In the genomic region with DNA sequence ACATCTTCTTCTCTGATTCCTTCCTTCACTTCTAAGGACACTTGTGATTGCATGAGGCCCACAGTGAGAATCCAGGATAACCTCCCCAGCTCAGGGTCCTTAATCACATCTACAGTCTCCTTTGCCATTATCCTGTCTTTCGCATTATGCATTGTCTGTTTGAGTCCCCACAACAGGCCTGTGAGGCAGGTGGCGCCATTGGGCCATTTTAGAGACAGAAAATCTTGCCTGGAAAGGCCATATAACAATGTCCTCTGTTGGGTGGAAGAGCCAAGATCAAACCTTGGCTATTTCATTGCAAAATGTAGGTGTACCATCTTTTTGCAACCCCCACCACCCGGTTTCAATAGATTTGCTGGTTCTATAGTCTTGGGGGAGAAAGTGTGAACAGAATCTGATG, we compare ENCODE assay signal across 9 cellular contexts. TPM values are rescaled to one million over a fixed set of nuclear protein-coding genes. Genes with fewer than 3 reads are reported as not detected.
DNase-seq lines count a peak whose midpoint lies in the region; ATAC-seq and TF ChIP-seq lines count a peak whose summit lies in the region.
"Had no signal": no experiment of that assay in that cellular context is flagged by ENCODE, and none has a peak within 500 bp of the region (broad histone marks: within the 10 kb centered on the region; RNA-seq: fewer than 3 reads in every experiment).

No MANE protein-coding gene starts in this region.

- H4K20me1 ChIP-seq in KMS-11 (ENCODE audit: insufficient read depth) = no peaks in the 10 kb centered on the region

- no peaks in the 10 kb centered on the region for H3K27me3 ChIP-seq in CD4-positive, alpha-beta memory T cell (ENCODE audit: insufficient read depth, low read length)
- H3K27me3 ChIP-seq in KMS-11 (ENCODE audit: insufficient read depth, low read depth) = no peaks in the 10 kb centered on the region
- H3K27me3 ChIP-seq in kidney epithelial cell (ENCODE audit: control insufficient read depth, insufficient read depth, low read length) = no peaks in the 10 kb centered on the region

- H3K4me3 ChIP-seq in CD4-positive, alpha-beta memory T cell (ENCODE audit: low read length in 2 of 2) = no peak overlapping the region
- H3K4me3 ChIP-seq in KMS-11 (IDR thresholded peaks at IDR 0.05; ENCODE audit: insufficient read depth, low read depth, low read length) = no peak overlapping the region
- no peak overlapping the region for H3K4me3 ChIP-seq in kidney epithelial cell (ENCODE audit: low read depth, low read length)
- H3K4me3 ChIP-seq: SJSA1 had no signal

- no peaks in the 10 kb centered on the region for H3K79me2 ChIP-seq in KMS-11 (ENCODE audit: insufficient read depth, low read depth)

- H3K4me1 Mint-ChIP-seq in CD4-positive, alpha-beta memory T cell = no peaks in the 10 kb centered on the region
- no peaks in the 10 kb centered on the region for H3K4me1 Mint-ChIP-seq in MCF 10A (ENCODE audit: insufficient read depth, unreplicated experiment)

- POLR2A ChIA-PET in CD4-positive, alpha-beta memory T cell (lab: Charles Lee; ENCODE audit: partially characterized antibody) = no interaction called here
- POLR2A ChIA-PET in MCF 10A (lab: Yijun Ruan, JAX) = no interaction called here

- H3K36me3 ChIP-seq in CD4-positive, alpha-beta memory T cell (ENCODE audit: insufficient read depth, low read length) = no peaks in the 10 kb centered on the region
- H3K36me3 ChIP-seq in KMS-11 (ENCODE audit: insufficient read depth) = no peaks in the 10 kb centered on the region; the same call in 1 of the 2 replicates
- no peaks in the 10 kb centered on the region for H3K36me3 ChIP-seq in kidney epithelial cell (ENCODE audit: control insufficient read depth, insufficient read depth, low read length)
- H3K36me3 ChIP-seq: SJSA1 had no signal

- no peak overlapping the region for H2AFZ ChIP-seq in KMS-11 (ENCODE audit: low read depth)

- no peaks in the 10 kb centered on the region for H3K9me3 Mint-ChIP-seq in CD4-positive, alpha-beta memory T cell
- H3K9me3 Mint-ChIP-seq in MCF 10A (ENCODE audit: unreplicated experiment) = no peaks in the 10 kb centered on the region

- peak; percentile 75 for TF ChIP-seq CTCF in KMS-11 (conservative IDR thresholded peaks at IDR 0.05; ENCODE audit: low read depth, low read length)
- peak; percentile 53 for TF ChIP-seq CTCF in MCF 10A (IDR thresholded peaks at IDR 0.05; ENCODE audit: unreplicated experiment)
- peak; percentile 75 for TF ChIP-seq CTCF in kidney epithelial cell (IDR thresholded peaks at IDR 0.05; ENCODE audit: insufficient read depth, low read length, poor library complexity, severe bottlenecking)

- DNase-seq in CD4-positive, alpha-beta memory T cell = peak; percentile 48 to 64 (median 57)
- peak; percentile 76 for DNase-seq in UCSD-AML1 (lab: John Stamatoyannopoulos, UW; ENCODE audit: unreplicated experiment)
- DNase-seq in MCF 10A (ENCODE audit: unreplicated experiment) = peak; percentile 69
- no peak for DNase-seq in kidney epithelial cell (ENCODE audit: low read depth)
- peak; percentile 36 to 37 for DNase-seq in stimulated activated CD4-positive, alpha-beta T cell treated with anti-CD3 and anti-CD28 coated beads, Interleukin-4, amount 100 ng/mL, for 48 hours (ENCODE audit: low read depth in 2 of 2)

- no peaks in the 10 kb centered on the region for H3K9me3 ChIP-seq in CD4-positive, alpha-beta memory T cell (ENCODE audit: control insufficient read depth in 1 of 2, low read length in 2 of 2)
- H3K9me3 ChIP-seq: SJSA1 had no signal

- CTCF ChIA-PET in CD4-positive, alpha-beta memory T cell (lab: Charles Lee; ENCODE audit: partially characterized antibody) = interaction anchor here (0.8 to 5.2 kb wide), 10 partner anchors 11 to 207 kb away, joined by 3 to 27 read pairs (median 4); a partner anchor contains a TSS
- CTCF ChIA-PET in MCF 10A (lab: Yijun Ruan, JAX) = interaction anchor here (0.6 to 2.9 kb wide), 10 partner anchors 8 to 1126 kb away, joined by 3 to 29 read pairs (median 4); a partner anchor contains a TSS

- no peaks in the 10 kb centered on the region for H3K36me3 Mint-ChIP-seq in CD4-positive, alpha-beta memory T cell
- no peaks in the 10 kb centered on the region for H3K36me3 Mint-ChIP-seq in MCF 10A (ENCODE audit: insufficient read depth, unreplicated experiment)

- ATAC-seq in GM19351 (IDR thresholded peaks at IDR 0.05; ENCODE audit: unreplicated experiment) = peak; percentile 91
- no peak for ATAC-seq in HG03342 (IDR thresholded peaks at IDR 0.05; ENCODE audit: unreplicated experiment)

- H3K27me3 Mint-ChIP-seq in CD4-positive, alpha-beta memory T cell = peaks cover 1 to 11% of the 10 kb centered on the region in 2 donors
- H3K27me3 Mint-ChIP-seq in MCF 10A (ENCODE audit: insufficient read depth, unreplicated experiment) = no peaks in the 10 kb centered on the region

- H3K9ac ChIP-seq in KMS-11 = no peak overlapping the region

- intact Hi-C loops in CD4-positive, alpha-beta memory T cell (cut with micrococcal nuclease) = loop anchor here (1.0 kb wide), 1 partner anchor 195 kb away; no protein-coding TSS in a partner anchor
- intact Hi-C loops in MCF 10A (cut with micrococcal nuclease) = loop anchor here (1.0 kb wide), 1 partner anchor 195 kb away; no protein-coding TSS in a partner anchor

- no peak overlapping the region for H3K4me3 Mint-ChIP-seq in CD4-positive, alpha-beta memory T cell
- H3K4me3 Mint-ChIP-seq in MCF 10A (ENCODE audit: unreplicated experiment) = no peak overlapping the region

- no peak overlapping the region for H3K4me2 ChIP-seq in KMS-11

- no peak overlapping the region for H3K27ac ChIP-seq in CD4-positive, alpha-beta memory T cell (ENCODE audit: low read depth, low read length)
- no peak overlapping the region for H3K27ac ChIP-seq in KMS-11
- H3K27ac ChIP-seq: SJSA1 had no signal

- H3K4me1 ChIP-seq in CD4-positive, alpha-beta memory T cell (ENCODE audit: insufficient read depth, low read length) = no peaks in the 10 kb centered on the region
- H3K4me1 ChIP-seq in KMS-11 (ENCODE audit: low read depth, poor library complexity, severe bottlenecking) = no peaks in the 10 kb centered on the region
- H3K4me1 ChIP-seq: SJSA1 had no signal

- no TSS peak for BruUV-seq in MCF 10A (replicated peaks; lab: Mats Ljungman, UMichigan)

- no peak overlapping the region for H3K27ac Mint-ChIP-seq in CD4-positive, alpha-beta memory T cell
- no peak overlapping the region for H3K27ac Mint-ChIP-seq in MCF 10A (ENCODE audit: low read depth, unreplicated experiment)

RNA-seq across cellular contexts. Expression of a gene that starts 11.8 kb away (rescaled TPM):
- total RNA-seq in CD4-positive, alpha-beta memory T cell = 10 to 100 TPM; 54.0 to 58.9 TPM
- 10 to 100 TPM; 13.5 to 22.3 TPM for polyA plus RNA-seq in CD4-positive, alpha-beta memory T cell
- 66.4 and 88.0 TPM in 2 replicates for total RNA-seq in MCF 10A (2022)
- 19.7 and 26.1 TPM in 2 replicates for total RNA-seq in kidney epithelial cell
